Comparison of ENCODE assay signal across 12 cellular contexts in genomic region chrX:45765281-45765680, GRCh38.
A peak's percentile ranks its signal among the peaks of the same experiment; 100 is the strongest.
DNase-seq lines count a peak whose midpoint lies in the region; ATAC-seq, FAIRE-seq and TF ChIP-seq lines count a peak whose summit lies in the region.
"Had no signal": no experiment of that assay in that cellular context is flagged by ENCODE, and none has a peak within 500 bp of the region (broad histone marks: within the 10 kb centered on the region; RNA-seq: fewer than 3 reads in every experiment).

No MANE protein-coding gene starts in this region.

- peaks cover 34% of the 10 kb centered on the region for H3K36me3 Mint-ChIP-seq in activated naive CD4-positive, alpha-beta T cell treated with anti-CD3 and anti-CD28 coated beads, Interleukin-2, amount 50 U/mL, for 24 hours

- intact Hi-C loops in dorsolateral prefrontal cortex (cut with DNase I) = no loop called here

- ATAC-seq in RWPE2 (ENCODE audit: low read depth) = no peak
- ATAC-seq in stimulated activated naive CD8-positive, alpha-beta T cell treated with anti-CD3 and anti-CD28 coated beads, Interleukin-15, amount 100 ng/mL, for 72 hours = no peak

- no peaks in the 10 kb centered on the region for H3K9me3 Mint-ChIP-seq in activated naive CD4-positive, alpha-beta T cell treated with anti-CD3 and anti-CD28 coated beads, Interleukin-2, amount 50 U/mL, for 24 hours
- no peaks in the 10 kb centered on the region for H3K9me3 Mint-ChIP-seq in stimulated activated naive CD8-positive, alpha-beta T cell treated with anti-CD3 and anti-CD28 coated beads, Interleukin-15, amount 100 ng/mL, for 72 hours

- TF ChIP-seq CTCF in RWPE2 (IDR thresholded peaks at IDR 0.05; ENCODE audit: poor library complexity, severe bottlenecking) = no peak
- no peak for TF ChIP-seq CTCF in epithelial cell of proximal tubule (conservative IDR thresholded peaks at IDR 0.05; ENCODE audit: low read depth, low read length)
- TF ChIP-seq CTCF in dorsolateral prefrontal cortex (IDR thresholded peaks at IDR 0.05 in 54 of 56, conservative IDR thresholded peaks at IDR 0.05 in 2 of 56; ENCODE audit: low read depth in 1 of 56, partially characterized antibody in 56 of 56) = no peak

- peak overlapping the region; percentile 80 for H3K27ac Mint-ChIP-seq in activated naive CD4-positive, alpha-beta T cell treated with anti-CD3 and anti-CD28 coated beads, Interleukin-2, amount 50 U/mL, for 24 hours
- H3K27ac Mint-ChIP-seq in stimulated activated naive CD8-positive, alpha-beta T cell treated with anti-CD3 and anti-CD28 coated beads, Interleukin-15, amount 100 ng/mL, for 72 hours = peak overlapping the region in 1 of 2 donors; percentile 6

- H3K27me3 ChIP-seq in RWPE2 (ENCODE audit: insufficient read depth, poor library complexity, severe bottlenecking) (no peaks in the 10 kb centered on the region), dorsolateral prefrontal cortex (peaks cover 0 to 91% (median 40%) of the 10 kb centered on the region in 45 donors)
- H3K27me3 ChIP-seq: thyroid gland had no signal

- H3K4me3 ChIP-seq in RWPE2 (ENCODE audit: severe bottlenecking) (no peak overlapping the region), epithelial cell of proximal tubule (ENCODE audit: low read depth, low read length) (peak overlapping the region; percentile 79), dorsolateral prefrontal cortex (peak overlapping the region in 1 of 59 donors; percentile 56)
- H3K4me3 ChIP-seq: thyroid gland had no signal

- no peaks in the 10 kb centered on the region for H3K9me3 ChIP-seq in RWPE2 (ENCODE audit: severe bottlenecking)
- H3K9me3 ChIP-seq: thyroid gland had no signal

- no peak for DNase-seq in activated naive CD4-positive, alpha-beta T cell treated with Interleukin-2 at 50 U/mL for 16 hours
- no peak for DNase-seq in RWPE2 (ENCODE audit: low spot score)
- no peak for DNase-seq in epithelial cell of proximal tubule (ENCODE audit: low read depth)
- DNase-seq in stimulated activated naive CD8-positive, alpha-beta T cell treated with anti-CD3 and anti-CD28 coated beads, Interleukin-15, amount 100 ng/mL, for 72 hours = no peak
- no peak for DNase-seq in GM19239 (ENCODE audit: insufficient read length, low spot score)
- no peak for DNase-seq in dorsolateral prefrontal cortex
- no peak for DNase-seq in mesenteric fat pad (ENCODE audit: low spot score)
- DNase-seq: activated effector memory CD4-positive, alpha-beta T cell treated with Interleukin-2 at 50 U/mL for 16 hours; mesendoderm; thyroid gland had no signal

- H3K4me1 Mint-ChIP-seq in activated naive CD4-positive, alpha-beta T cell treated with anti-CD3 and anti-CD28 coated beads, Interleukin-2, amount 50 U/mL, for 24 hours = peaks cover 45% of the 10 kb centered on the region
- peaks cover 24% of the 10 kb centered on the region for H3K4me1 Mint-ChIP-seq in stimulated activated naive CD8-positive, alpha-beta T cell treated with anti-CD3 and anti-CD28 coated beads, Interleukin-15, amount 100 ng/mL, for 72 hours

- H3K36me3 ChIP-seq in RWPE2 (ENCODE audit: low read depth) = peaks cover 95% of the 10 kb centered on the region
- H3K36me3 ChIP-seq: thyroid gland had no signal

- H3K4me3 Mint-ChIP-seq in activated naive CD4-positive, alpha-beta T cell treated with anti-CD3 and anti-CD28 coated beads, Interleukin-2, amount 50 U/mL, for 24 hours = peak overlapping the region; percentile 88
- peak overlapping the region; percentile 43 to 75 for H3K4me3 Mint-ChIP-seq in stimulated activated naive CD8-positive, alpha-beta T cell treated with anti-CD3 and anti-CD28 coated beads, Interleukin-15, amount 100 ng/mL, for 72 hours

- H3K27me3 Mint-ChIP-seq in activated naive CD4-positive, alpha-beta T cell treated with anti-CD3 and anti-CD28 coated beads, Interleukin-2, amount 50 U/mL, for 24 hours = no peaks in the 10 kb centered on the region
- H3K27me3 Mint-ChIP-seq in stimulated activated naive CD8-positive, alpha-beta T cell treated with anti-CD3 and anti-CD28 coated beads, Interleukin-15, amount 100 ng/mL, for 72 hours = no peaks in the 10 kb centered on the region

- H3K27ac ChIP-seq in RWPE2 (ENCODE audit: poor library complexity, severe bottlenecking) (peak overlapping the region; percentile 97), dorsolateral prefrontal cortex (peak overlapping the region in 1 of 59 donors; percentile 1)

- H3K4me1 ChIP-seq in RWPE2 (ENCODE audit: insufficient read depth, poor library complexity, severe bottlenecking) = peaks cover 61% of the 10 kb centered on the region

- no peak for FAIRE-seq in GM19239 (lab: Jason Lieb, UNC)
- FAIRE-seq: H54 had no signal
